In genomic region chr5:132019857-132020555, GRCh38 we compare ENCODE assay signal across 8 cellular contexts. TPM values are rescaled to one million over a fixed set of nuclear protein-coding genes. Genes with fewer than 3 reads are reported as not detected.
DNase-seq lines count a peak whose midpoint lies in the region; ATAC-seq and FAIRE-seq lines count a peak whose summit lies in the region.

No MANE protein-coding gene starts in this region.

- no peak overlapping the region for H3K27ac ChIP-seq in small intestine (ENCODE audit: low read depth in 1 of 2, low read length in 1 of 2)

- H3K9me3 ChIP-seq in small intestine (ENCODE audit: control insufficient read depth, low read depth): no peaks in the 10 kb centered on the region

- no peak overlapping the region for H3K4me3 ChIP-seq in small intestine (ENCODE audit: low read depth in 1 of 2, low read length in 2 of 2)

- H3K36me3 ChIP-seq in small intestine (ENCODE audit: control insufficient read depth in 2 of 2, insufficient read depth in 2 of 2, low read length in 2 of 2): no peaks in the 10 kb centered on the region

- H3K27me3 ChIP-seq in small intestine (ENCODE audit: control insufficient read depth in 2 of 2, insufficient read depth in 2 of 2, low read length in 2 of 2): no peaks in the 10 kb centered on the region

- peak; percentile 97 for ATAC-seq in GM18868 (IDR thresholded peaks at IDR 0.05; ENCODE audit: unreplicated experiment)
- ATAC-seq in HG02973 (IDR thresholded peaks at IDR 0.05; ENCODE audit: unreplicated experiment): peak; percentile 95

- peak; percentile 51 for DNase-seq in activated CD4-positive, alpha-beta T cell treated with anti-CD3 and anti-CD28 coated beads, Interleukin-2, amount 50 U/mL, for 1 hour
- DNase-seq in small intestine: peak; percentile 52
- no peak for DNase-seq in HTR-8/SVneo (ENCODE audit: insufficient read length, low spot score)
- no peak for DNase-seq in amniotic stem cell (lab: John Stamatoyannopoulos, UW)
- DNase-seq in OCI-M1 (lab: John Stamatoyannopoulos, UW): no peak
- no peak for DNase-seq in NCI-H146 treated with DMSO at 0.1 percent for 48 hours (lab: John Stamatoyannopoulos, UW; ENCODE audit: unreplicated experiment)

- FAIRE-seq in small intestine (lab: Jason Lieb, UNC): no peak
- no peak for FAIRE-seq in HTR-8/SVneo (lab: Jason Lieb, UNC)

- WGBS in small intestine, 3 donors: 76 to 80% (median 77%) methylated on average over 6 of the region's 6 CpGs

- H3K4me1 ChIP-seq in small intestine (ENCODE audit: control insufficient read depth in 2 of 2, insufficient read depth in 1 of 2, low read depth in 1 of 2, low read length in 1 of 2): no peaks in the 10 kb centered on the region

RNA-seq across cellular contexts. Expression of gene ACSL6, which starts 8.5 kb away (rescaled TPM):
- 1 to 10 TPM in 2 of 3 donors, under 1 TPM in 1; 0.89 to 4.9 (median 3.5) TPM for polyA plus RNA-seq in small intestine

RNA-seq across cellular contexts. Expression of gene IL3, which starts 40.4 kb away (rescaled TPM):
- polyA plus RNA-seq in small intestine: not detected

RNA-seq across cellular contexts. Expression of gene CSF2, which starts 53.6 kb away (rescaled TPM):
- polyA plus RNA-seq in small intestine: under 1 TPM in 1 of 3 donors, not detected in 2; 0.25 TPM

Comparison
In these comparisons a context has a peak if more than half of its experiments do, and no peak if none do; other contexts are left out.
1. DNase-seq: peak in activated CD4-positive, alpha-beta T cell treated with anti-CD3 and anti-CD28 coated beads, Interleukin-2, amount 50 U/mL, for 1 hour (single experiment) and small intestine (single experiment); none in HTR-8/SVneo (single experiment), amniotic stem cell (single experiment), OCI-M1 (single experiment) and NCI-H146 treated with DMSO at 0.1 percent for 48 hours (single experiment).